Comparison of ENCODE assay signal across 8 cellular contexts in genomic region chrX:134764202-134764785, GRCh38. TPM values are rescaled to one million over a fixed set of nuclear protein-coding genes. Genes with fewer than 3 reads are reported as not detected.
A peak's percentile ranks its signal among the peaks of the same experiment; 100 is the strongest.
DNase-seq lines count a peak whose midpoint lies in the region; ATAC-seq and TF ChIP-seq lines count a peak whose summit lies in the region.

No MANE protein-coding gene starts in this region.

- no peaks in the 10 kb centered on the region for H4K20me1 ChIP-seq in IMR-90 (ENCODE audit: insufficient read depth, low read length)

- H3K23ac ChIP-seq in IMR-90 (ENCODE audit: low read depth, low read length) = no peak overlapping the region
- H3K23ac ChIP-seq in mesenchymal stem cell (ENCODE audit: low read length in 2 of 2) = no peak overlapping the region

- H3K27me3 Mint-ChIP-seq in T-helper 17 cell = no peaks in the 10 kb centered on the region

- H3K56ac ChIP-seq in IMR-90 (ENCODE audit: extremely low read depth, insufficient read depth, low read length) = no peak overlapping the region

- H2BK120ac ChIP-seq in IMR-90 (ENCODE audit: low read depth, low read length) (no peak overlapping the region), mesenchymal stem cell (ENCODE audit: low read depth, low read length) (no peak overlapping the region)

- no peak overlapping the region for H3K4me3 Mint-ChIP-seq in T-helper 17 cell

- no peaks in the 10 kb centered on the region for H3K9me3 ChIP-seq in IMR-90 (ENCODE audit: control insufficient read depth, insufficient read depth, low read length)
- H3K9me3 ChIP-seq in T-helper 17 cell (ENCODE audit: control insufficient read depth, low read length, poor library complexity, severe bottlenecking) = no peaks in the 10 kb centered on the region
- H3K9me3 ChIP-seq in mesenchymal stem cell (ENCODE audit: control insufficient read depth, low read length) = no peaks in the 10 kb centered on the region

- no peak overlapping the region for H3K4me2 ChIP-seq in IMR-90 (ENCODE audit: low read depth, low read length)
- no peak overlapping the region for H3K4me2 ChIP-seq in mesenchymal stem cell (ENCODE audit: low read length, poor library complexity, severe bottlenecking)

- no peaks in the 10 kb centered on the region for H3K36me3 Mint-ChIP-seq in T-helper 17 cell (ENCODE audit: low read depth)

- H3K4me3 ChIP-seq in IMR-90 (ENCODE audit: insufficient read depth, low read depth, low read length) (no peak overlapping the region), mesenchymal stem cell (ENCODE audit: insufficient read depth in 1 of 2, low read depth in 1 of 2, low read length in 2 of 2) (no peak overlapping the region)

- H3K27ac Mint-ChIP-seq in T-helper 17 cell = no peak overlapping the region

- no CpG with 5 or more reads among the region's 6 CpGs for WGBS in IMR-90 (ENCODE audit: extremely low coverage in 2 of 2, insufficient read length in 1 of 2), 2 experiments
- 78% methylated on average over 3 of the region's 6 CpGs for WGBS in mesenchymal stem cell

- no peak for TF ChIP-seq POLR2A in IMR-90 (IDR thresholded peaks at IDR 0.05; ENCODE audit: low read depth, low read length)

- no peak for TF ChIP-seq RAD21 in IMR-90 (IDR thresholded peaks at IDR 0.05; ENCODE audit: low read length)

- H3K14ac ChIP-seq in IMR-90 (replicated peaks; ENCODE audit: low read depth, low read length) (no peak overlapping the region), mesenchymal stem cell (ENCODE audit: low read length in 2 of 2) (no peak overlapping the region)

- H2BK15ac ChIP-seq in IMR-90 (ENCODE audit: low read depth, low read length) = no peak overlapping the region
- H2BK15ac ChIP-seq in mesenchymal stem cell (ENCODE audit: low read depth, poor library complexity, severe bottlenecking) = no peak overlapping the region

- TF ChIP-seq CTCF in GM13977 (IDR thresholded peaks at IDR 0.05; ENCODE audit: extremely low read depth, insufficient read depth, missing control alignments) = no peak
- TF ChIP-seq CTCF in IMR-90 (conservative IDR thresholded peaks at IDR 0.05; ENCODE audit: low read depth, low read length) = peak; percentile 31

- H3K27ac ChIP-seq in IMR-90 (ENCODE audit: insufficient read depth, low read length) = no peak overlapping the region
- no peak overlapping the region for H3K27ac ChIP-seq in mesenchymal stem cell (ENCODE audit: low read length, poor library complexity, severe bottlenecking)

- H2AK5ac ChIP-seq in IMR-90 (ENCODE audit: low read depth, low read length) = no peak overlapping the region
- H2AK5ac ChIP-seq in mesenchymal stem cell (ENCODE audit: low read length, severe bottlenecking) = no peak overlapping the region

- H2AK9ac ChIP-seq in IMR-90 (replicated peaks; ENCODE audit: low read depth, low read length, poor library complexity) = no peak overlapping the region

- H3K9me1 ChIP-seq in IMR-90 (ENCODE audit: insufficient read depth, low read length) = no peaks in the 10 kb centered on the region

- POLR2A ChIA-PET in IMR-90 (lab: Charles Lee; ENCODE audit: unreplicated experiment) = interaction anchor here (0.5 kb wide), 1 partner anchor 741 kb away, joined by 3 read pairs; no protein-coding TSS in a partner anchor

- H3K4me1 ChIP-seq in IMR-90 (ENCODE audit: control insufficient read depth, insufficient read depth, low read length) (no peaks in the 10 kb centered on the region), mesenchymal stem cell (ENCODE audit: control insufficient read depth, insufficient read depth, low read depth, low read length) (no peaks in the 10 kb centered on the region)

- intact Hi-C loops in IMR-90 (cut with micrococcal nuclease) = no loop called here

- H4K8ac ChIP-seq in IMR-90 (ENCODE audit: low read depth in 2 of 2, low read length in 2 of 2) (no peak overlapping the region), mesenchymal stem cell (ENCODE audit: low read length) (no peak overlapping the region)

- no peaks in the 10 kb centered on the region for H3K4me1 Mint-ChIP-seq in T-helper 17 cell

- H2BK12ac ChIP-seq in mesenchymal stem cell (ENCODE audit: low read length in 2 of 2) = no peak overlapping the region

- CTCF ChIA-PET in IMR-90 (lab: Yijun Ruan, JAX) = interaction anchor here (0.8 kb wide), 1 partner anchor 16 kb away, joined by 3 read pairs; no protein-coding TSS in a partner anchor

- no TSS peak for BruUV-seq in IMR-90 (replicated peaks; lab: Mats Ljungman, UMichigan)

- H4K5ac ChIP-seq in IMR-90 (ENCODE audit: low read depth, low read length) = no peak overlapping the region

- peak; percentile 29 for DNase-seq in ACHN
- DNase-seq in GM13977 (ENCODE audit: low spot score) = peak; percentile 35
- no peak for DNase-seq in IMR-90
- no peak for DNase-seq in T-helper 17 cell
- DNase-seq in mesenchymal stem cell = peak; percentile 43
- no peak for DNase-seq in stimulated activated CD4-positive, alpha-beta T cell treated with anti-CD3 and anti-CD28 coated beads, Interleukin-15, amount 100 ng/mL, for 24 hours
- DNase-seq in globus pallidus (ENCODE audit: low spot score) = no peak
- DNase-seq in NCI-H1048 (lab: John Stamatoyannopoulos, UW) = no peak

- H2BK5ac ChIP-seq in IMR-90 (ENCODE audit: low read depth, low read length, poor library complexity, severe bottlenecking) (no peak overlapping the region), mesenchymal stem cell (ENCODE audit: low read depth, low read length, poor library complexity, severe bottlenecking) (no peak overlapping the region)

- H3K36me3 ChIP-seq in IMR-90 (ENCODE audit: control insufficient read depth, insufficient read depth, low read length) = no peaks in the 10 kb centered on the region
- H3K36me3 ChIP-seq in mesenchymal stem cell (ENCODE audit: control insufficient read depth in 1 of 2, insufficient read depth in 2 of 2, low read depth in 1 of 2, low read length in 2 of 2) = no peaks in the 10 kb centered on the region

- H4K91ac ChIP-seq in IMR-90 (ENCODE audit: insufficient read depth, low read depth, low read length) = no peak overlapping the region
- no peak overlapping the region for H4K91ac ChIP-seq in mesenchymal stem cell (ENCODE audit: low read length)

- no peaks in the 10 kb centered on the region for H3K27me3 ChIP-seq in IMR-90 (ENCODE audit: control insufficient read depth, insufficient read depth, low read length)
- peaks cover 0 to 7% of the 10 kb centered on the region in 2 experiments for H3K27me3 ChIP-seq in mesenchymal stem cell (ENCODE audit: control insufficient read depth in 1 of 2, insufficient read depth in 1 of 2, low read length in 2 of 2)

- no peak overlapping the region for H3K18ac ChIP-seq in IMR-90 (ENCODE audit: low read depth, low read length)
- no peak overlapping the region for H3K18ac ChIP-seq in mesenchymal stem cell (ENCODE audit: low read depth in 1 of 2, low read length in 2 of 2)

- H3K4ac ChIP-seq in IMR-90 (ENCODE audit: low read depth, low read length) (no peak overlapping the region), mesenchymal stem cell (ENCODE audit: low read depth in 1 of 2, low read length in 2 of 2) (no peak overlapping the region)

- ATAC-seq in IMR-90 (ENCODE audit: low read depth) = peak; percentile 37; the same call in 1 of the 2 replicates
- peak; percentile 77 for ATAC-seq in T-helper 17 cell

- dilution Hi-C loops in IMR-90 (cut with HindIII; ENCODE audit: low sequenced_read_pairs, unreplicated experiment) = no loop called here

- no peak overlapping the region for H2BK20ac ChIP-seq in IMR-90 (ENCODE audit: low read depth, low read length)

- H3K9ac ChIP-seq in IMR-90 (ENCODE audit: low read depth, low read length) (no peak overlapping the region), mesenchymal stem cell (ENCODE audit: low read length) (no peak overlapping the region)

- H3K79me1 ChIP-seq in IMR-90 (ENCODE audit: low read depth in 1 of 2, low read length in 2 of 2) (no peaks in the 10 kb centered on the region), mesenchymal stem cell (replicated peaks; ENCODE audit: low read length, poor library complexity, severe bottlenecking) (no peaks in the 10 kb centered on the region)

- H2AFZ ChIP-seq in IMR-90 (replicated peaks; ENCODE audit: low read length, poor library complexity) (no peak overlapping the region), mesenchymal stem cell (ENCODE audit: low read depth, low read length) (no peak overlapping the region)

- in situ Hi-C loops in ACHN (cut with HindIII; ENCODE audit: low pct_ligation_motif_present, low pct_unique_long_range_greater_than_20kb, low sequenced_read_pairs) = loop anchor here (25.0 kb wide), 1 partner anchor 252 kb away; no protein-coding TSS in a partner anchor
- in situ Hi-C loops in GM13977 (cut with MboI; ENCODE audit: low pct_unique_long_range_greater_than_20kb, low sequenced_read_pairs, unreplicated experiment) = loop anchor here (25.0 kb wide), 1 partner anchor 252 kb away; no protein-coding TSS in a partner anchor
- in situ Hi-C loops in IMR-90 (cut with MboI; ENCODE audit: low sequenced_read_pairs) = no loop called here

TF ChIP-seq in IMR-90, 13 proteins besides CTCF, POLR2A, EP300 and RAD21:
- TF ChIP-seq RFX5 (IDR thresholded peaks at IDR 0.05; ENCODE audit: low read depth, low read length) (no peak), USF2 (IDR thresholded peaks at IDR 0.05; ENCODE audit: low read depth, low read length) (no peak), CEBPB (IDR thresholded peaks at IDR 0.05; ENCODE audit: low read depth, low read length) (no peak), BHLHE40 (IDR thresholded peaks at IDR 0.05; ENCODE audit: low read depth, low read length) (no peak), CHD1 (IDR thresholded peaks at IDR 0.05; ENCODE audit: low read depth, low read length) (no peak), SMC3 (IDR thresholded peaks at IDR 0.05; ENCODE audit: low read depth, low read length) (no peak)
TF ChIP-seq in IMR-90: peak in this region for 0.

RNA-seq across cellular contexts. Expression of gene PABIR2, which starts 32.7 kb away (rescaled TPM):
- 11.4 and 14.9 TPM in 2 replicates for total RNA-seq in IMR-90 (2012; rRNA removed)
- polyA plus RNA-seq in IMR-90 (2012; rRNA removed) = 19.6 and 27.9 TPM in 2 replicates
- polyA plus RNA-seq in IMR-90 (2012; cell fraction: cytosol; rRNA removed) = 3.8 and 5.3 TPM in 2 replicates
- polyA plus RNA-seq in IMR-90 (2012; cell fraction: nucleus; rRNA removed; ENCODE audit: low replicate concordance) = 14.1 and 107 TPM in 2 replicates
- 10 to 100 TPM; 36.3 to 41.6 TPM for total RNA-seq in T-helper 17 cell
- polyA plus RNA-seq in mesenchymal stem cell (2013, experiment 1 of 2) = 10.0 TPM
- 9.5 TPM for polyA plus RNA-seq in mesenchymal stem cell (2013, experiment 2 of 2)

Comparison
In these comparisons a context has a peak if more than half of its experiments do, and no peak if none do; other contexts are left out.
1. DNase-seq: peak in ACHN (single experiment), GM13977 (single experiment) and mesenchymal stem cell (single experiment); none in IMR-90 (single experiment), T-helper 17 cell (0 of 3), stimulated activated CD4-positive, alpha-beta T cell treated with anti-CD3 and anti-CD28 coated beads, Interleukin-15, amount 100 ng/mL, for 24 hours (single experiment), globus pallidus (single experiment) and NCI-H1048 (single experiment).